In the genomic region with DNA sequence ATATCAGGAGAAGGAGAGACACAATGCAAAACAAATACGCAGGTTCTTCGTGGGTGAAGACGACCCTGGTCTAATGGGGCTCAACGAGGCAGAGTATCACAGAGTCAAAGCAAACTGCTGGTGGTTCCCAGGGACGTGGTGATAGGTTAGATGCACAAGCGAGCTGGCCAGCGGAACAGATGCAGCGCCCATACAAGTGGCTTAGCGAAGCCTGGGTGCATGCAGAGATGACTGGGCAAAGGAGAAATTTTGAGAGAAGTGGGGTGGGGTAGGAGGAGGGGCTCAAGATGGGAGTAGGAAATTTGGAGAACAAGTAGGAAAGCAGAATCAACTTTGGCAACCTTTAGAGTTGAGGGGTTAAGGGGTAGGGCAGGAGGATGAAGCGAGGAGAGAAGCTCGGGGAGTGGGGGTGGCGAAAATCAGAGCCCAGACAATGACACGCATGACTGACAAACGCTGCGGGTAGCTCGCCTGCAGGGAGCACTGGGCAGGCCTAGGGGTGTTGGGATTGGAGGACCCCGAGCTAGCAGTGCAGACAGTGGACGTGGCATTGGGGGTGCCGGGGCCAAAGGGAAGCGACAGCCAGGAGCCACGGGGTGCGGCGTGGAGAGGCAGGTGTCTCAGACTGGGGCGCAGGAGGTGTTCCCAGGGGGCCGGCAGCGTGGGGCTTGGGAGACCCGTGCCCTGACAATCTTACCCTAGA, we compare ENCODE assay signal across 8 cellular contexts. TPM values are rescaled to one million over a fixed set of nuclear protein-coding genes. Genes with fewer than 3 reads are reported as not detected.
A peak's percentile ranks its signal among the peaks of the same experiment; 100 is the strongest.
DNase-seq lines count a peak whose midpoint lies in the region; ATAC-seq and TF ChIP-seq lines count a peak whose summit lies in the region.

No MANE protein-coding gene starts in this region.

- TF ChIP-seq CTCF in GM10266 (IDR thresholded peaks at IDR 0.05; ENCODE audit: control insufficient read depth, insufficient read depth, low read depth, missing control alignments) (no peak), WTC11 (IDR thresholded peaks at IDR 0.05) (no peak), lower lobe of right lung (IDR thresholded peaks at IDR 0.05) (no peak)

- H3K27ac Mint-ChIP-seq in WTC11, result peak overlapping the region; percentile 81; the same call in 1 of the 2 replicates
- peak overlapping the region; percentile 94 for H3K27ac Mint-ChIP-seq in dendritic cell treated with granulocyte-macrophage colony-stimulating factor and Interleukin-4, amounts not matched to agents 40 ng/mL and 50 ng/mL, for 4 days

- no peaks in the 10 kb centered on the region for H3K9me3 ChIP-seq in lower lobe of right lung

- peaks cover 25% of the 10 kb centered on the region for H3K4me1 ChIP-seq in lower lobe of right lung

- no peaks in the 10 kb centered on the region for H3K27me3 ChIP-seq in lower lobe of right lung (ENCODE audit: low read depth)

- TF ChIP-seq EP300 in Ishikawa (IDR thresholded peaks at IDR 0.05; ENCODE audit: borderline replicate concordance), result no peak

- peaks cover 46% of the 10 kb centered on the region for H3K4me1 Mint-ChIP-seq in WTC11
- H3K4me1 Mint-ChIP-seq in dendritic cell treated with granulocyte-macrophage colony-stimulating factor and Interleukin-4, amounts not matched to agents 40 ng/mL and 50 ng/mL, for 4 days (ENCODE audit: low read depth), result peaks cover 36% of the 10 kb centered on the region

- peaks cover 15% of the 10 kb centered on the region for H3K36me3 ChIP-seq in lower lobe of right lung

- peaks cover 15% of the 10 kb centered on the region for H3K36me3 Mint-ChIP-seq in WTC11
- H3K36me3 Mint-ChIP-seq in dendritic cell treated with granulocyte-macrophage colony-stimulating factor and Interleukin-4, amounts not matched to agents 40 ng/mL and 50 ng/mL, for 4 days (ENCODE audit: low read depth), result peaks cover 31% of the 10 kb centered on the region

- peak overlapping the region; percentile 93 for H3K4me3 ChIP-seq in lower lobe of right lung

- POLR2A ChIA-PET in WTC11 (lab: Charles Lee), result interaction anchor here (0.5 to 1.1 kb wide), 2 partner anchors 15 to 305 kb away, joined by 3 read pairs; no protein-coding TSS in a partner anchor

- H3K4me3 Mint-ChIP-seq in WTC11, result peak overlapping the region; percentile 95
- H3K4me3 Mint-ChIP-seq in dendritic cell treated with granulocyte-macrophage colony-stimulating factor and Interleukin-4, amounts not matched to agents 40 ng/mL and 50 ng/mL, for 4 days, result peak overlapping the region; percentile 92

- H3K9me3 Mint-ChIP-seq in WTC11, result no peaks in the 10 kb centered on the region
- no peaks in the 10 kb centered on the region for H3K9me3 Mint-ChIP-seq in dendritic cell treated with granulocyte-macrophage colony-stimulating factor and Interleukin-4, amounts not matched to agents 40 ng/mL and 50 ng/mL, for 4 days

- DNase-seq in GM10266 (ENCODE audit: extremely low spot score) (peak; percentile 48), WTC11 (ENCODE audit: low spot score) (peak; percentile 30), lower lobe of right lung (peak; percentile 45), pons (ENCODE audit: low spot score) (no peak)
- DNase-seq in stimulated activated CD8-positive, alpha-beta memory T cell treated with anti-CD3 and anti-CD28 coated beads, Interleukin-7, amount 100 ng/mL, for 24 hours (ENCODE audit: low read depth), result peak; percentile 22

- intact Hi-C loops in dendritic cell treated with granulocyte-macrophage colony-stimulating factor and Interleukin-4, amounts not matched to agents 40 ng/mL and 50 ng/mL, for 4 days (cut with micrococcal nuclease), result no loop called here
- intact Hi-C loops in lower lobe of right lung (cut with DNase I), result no loop called here

- ATAC-seq in GM21786 (IDR thresholded peaks at IDR 0.05; ENCODE audit: unreplicated experiment) (peak; percentile 46), WTC11 (peak; percentile 25), lower lobe of right lung (peak; percentile 55 to 60)

- no peaks in the 10 kb centered on the region for H3K27me3 Mint-ChIP-seq in WTC11 (ENCODE audit: low read depth)
- H3K27me3 Mint-ChIP-seq in dendritic cell treated with granulocyte-macrophage colony-stimulating factor and Interleukin-4, amounts not matched to agents 40 ng/mL and 50 ng/mL, for 4 days, result peaks cover 1% of the 10 kb centered on the region

- TF ChIP-seq RAD21 in Ishikawa (IDR thresholded peaks at IDR 0.05; ENCODE audit: low read depth), result no peak

- CTCF ChIA-PET in WTC11 (lab: Charles Lee), result interaction anchor here (0.6 to 2.3 kb wide), 10 partner anchors 9 to 203 kb away, joined by 3 to 15 read pairs (median 6); no protein-coding TSS in a partner anchor

- H3K27ac ChIP-seq in lower lobe of right lung, result peak overlapping the region; percentile 84

TF ChIP-seq in Ishikawa, 13 proteins besides CTCF, POLR2A, EP300 and RAD21:
- no peak for TF ChIP-seq ZBTB7A (IDR thresholded peaks at IDR 0.05; ENCODE audit: low read depth)
- TF ChIP-seq MAX (IDR thresholded peaks at IDR 0.05), result 0 out of 2 replicates have a peak, but pooled peaks have one; percentile 34
- TF ChIP-seq CREB1 (IDR thresholded peaks at IDR 0.05; ENCODE audit: low read depth), result no peak
- no peak for TF ChIP-seq CEBPB (IDR thresholded peaks at IDR 0.05)
- no peak for TF ChIP-seq TAF1 (IDR thresholded peaks at IDR 0.05; ENCODE audit: low read depth)
- TF ChIP-seq FOXM1 (IDR thresholded peaks at IDR 0.05; ENCODE audit: borderline replicate concordance, low read depth), result no peak

TF ChIP-seq in WTC11, 78 proteins besides CTCF, POLR2A, EP300 and RAD21:
- TF ChIP-seq NFE2L1 (CRISPR knock-in tag; IDR thresholded peaks at IDR 0.05) (0 out of 2 replicates have a peak, but pooled peaks have one; percentile 40), JUN (CRISPR knock-in tag; IDR thresholded peaks at IDR 0.05) (peak; percentile 33; the same call in 1 of the 2 replicates), ZNF416 (CRISPR knock-in tag; IDR thresholded peaks at IDR 0.05) (no peak), ARID4B (CRISPR knock-in tag; IDR thresholded peaks at IDR 0.05; ENCODE audit: borderline replicate concordance) (0 out of 2 replicates have a peak, but pooled peaks have one; percentile 6), HMGXB4 (CRISPR knock-in tag; IDR thresholded peaks at IDR 0.05) (0 out of 2 replicates have a peak, but pooled peaks have one; percentile 1), TEAD1 (CRISPR knock-in tag; IDR thresholded peaks at IDR 0.05) (0 out of 2 replicates have a peak, but pooled peaks have one; percentile 1), FOXP1 (CRISPR knock-in tag; IDR thresholded peaks at IDR 0.05; ENCODE audit: borderline replicate concordance) (no peak)

RNA-seq across cellular contexts. Expression of gene FAM98A, which starts 0.5 kb away (rescaled TPM):
- total RNA-seq in WTC11 (2021) (66.3 to 91.1 TPM (median 78.4 TPM) in 3 replicates), lower lobe of right lung (40.4 TPM)
